ENCODE assay signal across 1 cellular context in genomic region chr21:38269567-38269917, GRCh38.
TF ChIP-seq lines count a peak whose summit lies in the region.

No MANE protein-coding gene starts in this region.

TF ChIP-seq in GM12878, 131 proteins besides CTCF, POLR2A, EP300 and RAD21 (continued from another document and continues in another):
- TF ChIP-seq SPI1 (IDR thresholded peaks at IDR 0.05; ENCODE audit: borderline replicate concordance, insufficient read depth, low read depth, low read length) (no peak), BCL11A (IDR thresholded peaks at IDR 0.05; ENCODE audit: low read depth, low read length) (peak; percentile 64; the same call in 1 of the 2 replicates), NR2C2 (IDR thresholded peaks at IDR 0.05; ENCODE audit: borderline replicate concordance, control insufficient read depth, insufficient read length, low read depth) (no peak), CHD4 (IDR thresholded peaks at IDR 0.05) (no peak), TCF12 (IDR thresholded peaks at IDR 0.05; ENCODE audit: low read depth, low read length) (no peak), SMAD1 (IDR thresholded peaks at IDR 0.05; ENCODE audit: low read depth, partially characterized antibody) (no peak), HDAC6 (IDR thresholded peaks at IDR 0.05; ENCODE audit: unreplicated experiment) (no peak), ZNF207 (IDR thresholded peaks at IDR 0.05; ENCODE audit: borderline replicate concordance) (no peak), ZNF687 (IDR thresholded peaks at IDR 0.05) (peak; percentile 79), RBBP5 (conservative IDR thresholded peaks at IDR 0.05) (no peak), RB1 (IDR thresholded peaks at IDR 0.05; ENCODE audit: borderline replicate concordance) (no peak), NBN (IDR thresholded peaks at IDR 0.05) (peak; percentile 72; the same call in 1 of the 2 replicates), STAT3 (IDR thresholded peaks at IDR 0.05; ENCODE audit: low read depth, low read length) (no peak), BMI1 (IDR thresholded peaks at IDR 0.05; ENCODE audit: borderline replicate concordance) (no peak), TBL1XR1 (IDR thresholded peaks at IDR 0.05; ENCODE audit: low read depth, low read length) (no peak; the same call in 1 of the 2 replicates), MYB (IDR thresholded peaks at IDR 0.05; ENCODE audit: borderline replicate concordance, low read depth, low read length) (no peak), IKZF1 (conservative IDR thresholded peaks at IDR 0.05) (peak; percentile 89), ZBTB11 (CRISPR knock-in tag; IDR thresholded peaks at IDR 0.05) (no peak), SMARCA5 (IDR thresholded peaks at IDR 0.05) (no peak), CBX3 (IDR thresholded peaks at IDR 0.05; ENCODE audit: borderline replicate concordance, low read depth) (no peak), ZZZ3 (IDR thresholded peaks at IDR 0.05; ENCODE audit: control insufficient read depth, insufficient read length, low read depth) (no peak), USF1 (IDR thresholded peaks at IDR 0.05; ENCODE audit: borderline replicate concordance, extremely low read length, insufficient read depth, low read depth, low read length) (no peak), ATF3 (IDR thresholded peaks at IDR 0.05; ENCODE audit: borderline replicate concordance, extremely low read depth, low read depth, low read length) (no peak), CHD1 (IDR thresholded peaks at IDR 0.05; ENCODE audit: low read depth, low read length) (no peak), FOXM1 (IDR thresholded peaks at IDR 0.05; ENCODE audit: low read depth, low read length) (peak; percentile 22; the same call in 1 of the 2 replicates), POLR2AphosphoS2 (IDR thresholded peaks at IDR 0.05; ENCODE audit: low read depth, low read length) (no peak), NR2F1 (conservative IDR thresholded peaks at IDR 0.05) (0 out of 2 replicates have a peak, but pooled peaks have one; percentile 15), NFIC (IDR thresholded peaks at IDR 0.05; ENCODE audit: low read depth, low read length) (peak; percentile 63), ASH2L (IDR thresholded peaks at IDR 0.05; ENCODE audit: borderline replicate concordance, low read depth) (no peak), POLR2AphosphoS5 (IDR thresholded peaks at IDR 0.05; ENCODE audit: low read length) (no peak), HSF1 (IDR thresholded peaks at IDR 0.05; ENCODE audit: low read depth, low read length) (no peak), PBX3 (IDR thresholded peaks at IDR 0.05; ENCODE audit: insufficient replicate concordance, low read depth, low read length) (no peak), HDAC2 (IDR thresholded peaks at IDR 0.05) (no peak), RUNX3 (IDR thresholded peaks at IDR 0.05; ENCODE audit: low read length) (peak; percentile 92), YBX1 (IDR thresholded peaks at IDR 0.05) (no peak), NFYA (IDR thresholded peaks at IDR 0.05; ENCODE audit: borderline replicate concordance, low read depth, low read length) (no peak), MYC (IDR thresholded peaks at IDR 0.05; ENCODE audit: insufficient read depth, insufficient read length, insufficient replicate concordance, low read length, severe bottlenecking) (no peak), MXI1 (IDR thresholded peaks at IDR 0.05; ENCODE audit: low read depth, low read length) (peak; percentile 7; the same call in 1 of the 2 replicates), PAX5 (IDR thresholded peaks at IDR 0.05; ENCODE audit: borderline replicate concordance, low read depth, low read length) (peak; percentile 66; the same call in 1 of the 2 replicates), BCLAF1 (IDR thresholded peaks at IDR 0.05) (no peak), ZBTB33 (IDR thresholded peaks at IDR 0.05) (no peak), RFX5 (IDR thresholded peaks at IDR 0.05; ENCODE audit: low read depth, low read length) (no peak), CEBPZ (IDR thresholded peaks at IDR 0.05; ENCODE audit: low read depth, low read length) (no peak), JUND (IDR thresholded peaks at IDR 0.05; ENCODE audit: low read depth, low read length) (no peak)
